Comparison of ENCODE assay signal across 9 cellular contexts in genomic region chr4:171484681-171485080, GRCh38.
"Had no signal": no experiment of that assay in that cellular context is flagged by ENCODE, and none has a peak within 500 bp of the region (broad histone marks: within the 10 kb centered on the region; RNA-seq: fewer than 3 reads in every experiment).

No MANE protein-coding gene starts in this region.

- H3K27ac Mint-ChIP-seq: GM23338, H9, IgD-negative memory B cell had no signal

- DNase-seq: H9, HCEC 1CT, KBM-7 had no signal

- H3K4me1 Mint-ChIP-seq: H9, IgD-negative memory B cell had no signal

- H3K9me3 Mint-ChIP-seq: IgD-negative memory B cell had no signal

- H3K36me3 Mint-ChIP-seq: IgD-negative memory B cell had no signal

- H3K4me3 ChIP-seq: GM23338 had no signal

- H3K4me2 ChIP-seq: GM23338 had no signal

- H2AFZ ChIP-seq: GM23338 had no signal

- H3K4me3 Mint-ChIP-seq: GM23338, H9, IgD-negative memory B cell had no signal

- H3K27ac ChIP-seq: HL-60 had no signal

- ATAC-seq: GM23338, HepG2 had no signal

- FAIRE-seq: H1, H54, HepG2 had no signal
